In the genomic region with DNA sequence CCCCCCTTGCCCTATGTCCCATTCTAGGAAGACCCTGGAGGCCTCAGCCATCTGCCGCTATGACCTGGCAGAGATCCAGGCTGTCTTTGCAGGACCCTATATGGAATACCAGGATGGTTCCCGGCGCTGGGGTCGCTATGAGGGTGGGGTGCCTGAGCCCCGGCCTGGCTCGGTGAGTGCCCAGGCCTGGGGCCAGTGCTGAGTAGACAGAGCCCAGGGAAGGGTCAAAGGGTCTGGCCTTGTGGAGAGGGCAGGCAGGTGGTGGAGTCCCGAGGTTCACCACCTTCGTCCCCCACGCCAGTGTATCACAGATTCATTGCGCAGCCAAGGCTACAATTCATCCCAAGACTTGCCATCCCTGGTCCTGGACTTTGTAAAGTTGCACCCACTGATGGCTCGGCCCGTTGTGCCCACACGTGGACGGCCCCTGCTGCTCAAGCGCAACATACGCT, we compare ENCODE assay signal across 21 cellular contexts. TPM values are rescaled to one million over a fixed set of nuclear protein-coding genes. Genes with fewer than 3 reads are reported as not detected.
A peak's percentile ranks its signal among the peaks of the same experiment; 100 is the strongest.
DNase-seq lines count a peak whose midpoint lies in the region; ATAC-seq and TF ChIP-seq lines count a peak whose summit lies in the region.
"Had no signal": no experiment of that assay in that cellular context is flagged by ENCODE, and none has a peak within 500 bp of the region (broad histone marks: within the 10 kb centered on the region; RNA-seq: fewer than 3 reads in every experiment).

No MANE protein-coding gene starts in this region.

- H3K27ac Mint-ChIP-seq in activated T-cell treated with anti-CD3 and anti-CD28 coated beads, Interleukin-2, amount 50 U/mL, for 72 hours, result no peak overlapping the region
- H3K27ac Mint-ChIP-seq: B cell; CD4-positive, CD25-positive, alpha-beta regulatory T cell; H9 had no signal

- H3K4me3 ChIP-seq in vagina, result no peak overlapping the region
- H3K4me3 ChIP-seq: K562, Peyer's patch had no signal

- no peaks in the 10 kb centered on the region for H3K4me1 Mint-ChIP-seq in activated T-cell treated with anti-CD3 and anti-CD28 coated beads, Interleukin-2, amount 50 U/mL, for 72 hours (ENCODE audit: low read depth)
- H3K4me1 Mint-ChIP-seq: B cell, H9 had no signal

- peak; percentile 0 to 7 for DNase-seq in activated T-cell treated with anti-CD3 and anti-CD28 coated beads, Interleukin-2, amount 50 U/mL, for 48 hours
- no peak for DNase-seq in activated T-cell treated with anti-CD3 and anti-CD28 coated beads, Interleukin-2, amount 50 U/mL, for 72 hours
- DNase-seq in islet precursor cell (peak; percentile 42), sciatic nerve (ENCODE audit: low spot score) (peak; percentile 54), vagina (ENCODE audit: extremely low spot score in 2 of 2) (peak; percentile 60 to 82), SHP77 (lab: John Stamatoyannopoulos, UW) (no peak), HK-2 (ENCODE audit: unreplicated experiment) (no peak)
- no peak for DNase-seq in stimulated activated CD4-positive, alpha-beta T cell treated with anti-CD3 and anti-CD28 coated beads, Interleukin-4, amount 100 ng/mL, for 4 hours
- DNase-seq: CD4-positive, CD25-positive, alpha-beta regulatory T cell; COR-L47; DMS 273 treated with DMSO at 0.1 percent for 48 hours; DND-41; H9; NCI-H1105; NCI-H2081; NCI-H748 treated with DMSO at 0.1 percent for 48 hours; NK-92 treated with Interleukin-12 subunit alpha and Interleukin-12 subunit beta, amount 100 ng/mL, for 24 hours; Peyer's patch had no signal

- H3K4me3 Mint-ChIP-seq in activated T-cell treated with anti-CD3 and anti-CD28 coated beads, Interleukin-2, amount 50 U/mL, for 72 hours, result no peak overlapping the region
- H3K4me3 Mint-ChIP-seq: B cell; CD4-positive, CD25-positive, alpha-beta regulatory T cell; H9 had no signal

- H3K27me3 ChIP-seq in vagina, result no peaks in the 10 kb centered on the region
- H3K27me3 ChIP-seq: Peyer's patch had no signal

- no peaks in the 10 kb centered on the region for H3K9me3 ChIP-seq in vagina
- H3K9me3 ChIP-seq: Peyer's patch had no signal

- no peak overlapping the region for H3K27ac ChIP-seq in vagina
- H3K27ac ChIP-seq: Peyer's patch had no signal

- no peak for ATAC-seq in activated T-cell treated with anti-CD3 and anti-CD28 coated beads, Interleukin-2, amount 50 U/mL, for 72 hours (replicated peaks in 1 of 2)
- peak; percentile 23 for ATAC-seq in sciatic nerve
- ATAC-seq: K562 had no signal

- no peak for TF ChIP-seq CTCF in vagina (IDR thresholded peaks at IDR 0.05)

- peaks cover 0 to 6% of the 10 kb centered on the region in 2 donors for H3K36me3 ChIP-seq in vagina

- H3K36me3 Mint-ChIP-seq in activated T-cell treated with anti-CD3 and anti-CD28 coated beads, Interleukin-2, amount 50 U/mL, for 72 hours (ENCODE audit: insufficient read depth in 2 of 2), result no peaks in the 10 kb centered on the region

- intact Hi-C loops in sciatic nerve (cut with DNase I), result no loop called here
- intact Hi-C loops in vagina (cut with DNase I), result no loop called here

- no peaks in the 10 kb centered on the region for H3K9me3 Mint-ChIP-seq in activated T-cell treated with anti-CD3 and anti-CD28 coated beads, Interleukin-2, amount 50 U/mL, for 72 hours
- H3K9me3 Mint-ChIP-seq: CD4-positive, CD25-positive, alpha-beta regulatory T cell; H9 had no signal

- no peak for TF ChIP-seq POLR2A in vagina (IDR thresholded peaks at IDR 0.05)

- H3K4me1 ChIP-seq in vagina, result no peaks in the 10 kb centered on the region
- H3K4me1 ChIP-seq: Peyer's patch had no signal

- no peaks in the 10 kb centered on the region for H3K27me3 Mint-ChIP-seq in activated T-cell treated with anti-CD3 and anti-CD28 coated beads, Interleukin-2, amount 50 U/mL, for 72 hours (ENCODE audit: low read depth)
- H3K27me3 Mint-ChIP-seq: B cell; CD4-positive, CD25-positive, alpha-beta regulatory T cell had no signal

RNA-seq across cellular contexts. Expression of a gene that starts 7.5 kb away (rescaled TPM):
- 10 to 100 TPM; 38.2 to 41.7 TPM for total RNA-seq in activated T-cell treated with anti-CD3 and anti-CD28 coated beads, Interleukin-2, amount 50 U/mL, for 72 hours
- total RNA-seq in sciatic nerve (84.8 TPM), vagina (85.4 TPM)

RNA-seq across cellular contexts. Expression of a gene that starts 7.5 kb away (rescaled TPM):
- 10 to 100 TPM; 12.0 to 12.3 TPM for total RNA-seq in activated T-cell treated with anti-CD3 and anti-CD28 coated beads, Interleukin-2, amount 50 U/mL, for 72 hours
- total RNA-seq in sciatic nerve, result 5.9 TPM
- total RNA-seq in vagina, result 5.2 TPM

RNA-seq across cellular contexts. Expression of a gene that starts 10.5 kb away (rescaled TPM):
- total RNA-seq in activated T-cell treated with anti-CD3 and anti-CD28 coated beads, Interleukin-2, amount 50 U/mL, for 72 hours, result under 1 TPM; 0.53 to 0.79 TPM
- 15.3 TPM for total RNA-seq in sciatic nerve
- total RNA-seq in vagina, result 6.4 TPM
- total RNA-seq: A172 had no signal

RNA-seq across cellular contexts. Expression of a gene that starts 19.8 kb away (rescaled TPM):
- 10 to 100 TPM; 12.0 to 14.1 TPM for total RNA-seq in activated T-cell treated with anti-CD3 and anti-CD28 coated beads, Interleukin-2, amount 50 U/mL, for 72 hours
- total RNA-seq in sciatic nerve, result 78.6 TPM
- total RNA-seq in vagina, result 99.4 TPM

RNA-seq across cellular contexts. Expression of a gene that starts 51.1 kb away (rescaled TPM):
- under 1 TPM; 0.12 to 0.44 TPM for total RNA-seq in activated T-cell treated with anti-CD3 and anti-CD28 coated beads, Interleukin-2, amount 50 U/mL, for 72 hours
- total RNA-seq in sciatic nerve (3.8 TPM), vagina (1.5 TPM)

Comparison
In these comparisons a context has a peak if more than half of its experiments do, and no peak if none do; other contexts are left out.
1. DNase-seq: peak in activated T-cell treated with anti-CD3 and anti-CD28 coated beads, Interleukin-2, amount 50 U/mL, for 48 hours (2 of 2), islet precursor cell (single experiment), sciatic nerve (single experiment) and vagina (2 of 2); none in activated T-cell treated with anti-CD3 and anti-CD28 coated beads, Interleukin-2, amount 50 U/mL, for 72 hours (0 of 2), stimulated activated CD4-positive, alpha-beta T cell treated with anti-CD3 and anti-CD28 coated beads, Interleukin-4, amount 100 ng/mL, for 4 hours (0 of 2), SHP77 (0 of 2) and HK-2 (single experiment).